In the genomic region with DNA sequence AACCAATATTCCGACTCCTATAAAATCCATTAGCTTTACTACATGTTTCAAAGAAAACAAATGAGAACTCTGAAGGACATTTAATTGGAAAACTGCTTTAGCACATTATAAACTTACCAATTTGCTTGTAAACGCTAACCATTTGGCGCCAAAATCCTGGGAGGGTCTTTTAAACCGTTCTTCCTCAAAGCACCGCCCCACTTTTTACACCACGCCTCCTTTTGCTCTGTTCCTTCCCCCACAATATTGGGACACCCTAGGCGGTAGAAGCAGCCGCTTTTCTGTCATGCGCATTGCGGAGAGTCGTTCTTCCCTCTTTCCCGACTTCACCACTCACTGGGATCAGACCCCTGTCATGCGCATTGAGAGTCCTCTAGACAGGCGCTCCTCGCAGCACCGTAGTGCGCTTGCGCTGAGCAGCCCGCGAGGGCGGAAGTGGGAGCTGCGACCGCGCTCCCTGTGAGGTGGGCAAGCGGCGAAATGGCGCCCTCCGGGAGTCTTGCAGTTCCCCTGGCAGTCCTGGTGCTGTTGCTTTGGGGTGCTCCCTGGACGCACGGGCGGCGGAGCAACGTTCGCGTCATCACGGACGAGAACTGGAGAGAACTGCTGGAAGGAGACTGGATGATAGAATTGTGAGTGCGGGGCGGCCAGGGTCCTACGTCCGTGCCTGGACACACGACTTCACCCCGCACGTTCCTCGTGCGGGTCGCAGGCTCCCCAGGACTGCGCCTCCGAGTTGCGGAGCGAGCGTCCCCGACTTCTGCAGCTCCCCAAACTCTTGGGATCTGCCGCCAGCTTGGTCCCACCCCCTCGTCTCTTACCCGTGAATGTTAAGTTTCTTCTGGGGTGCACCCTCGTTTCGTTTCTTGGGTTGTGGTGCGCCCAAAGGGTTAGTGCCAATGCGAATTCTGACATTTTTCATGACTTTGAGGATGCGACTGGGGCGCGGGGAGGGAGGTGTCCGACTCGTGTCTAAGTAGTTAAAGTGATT, we compare ENCODE assay signal across 1 cellular context.
TF ChIP-seq lines count a peak whose summit lies in the region.

A gene with protein sequence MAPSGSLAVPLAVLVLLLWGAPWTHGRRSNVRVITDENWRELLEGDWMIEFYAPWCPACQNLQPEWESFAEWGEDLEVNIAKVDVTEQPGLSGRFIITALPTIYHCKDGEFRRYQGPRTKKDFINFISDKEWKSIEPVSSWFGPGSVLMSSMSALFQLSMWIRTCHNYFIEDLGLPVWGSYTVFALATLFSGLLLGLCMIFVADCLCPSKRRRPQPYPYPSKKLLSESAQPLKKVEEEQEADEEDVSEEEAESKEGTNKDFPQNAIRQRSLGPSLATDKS (plus strand): TSS at position 435 of the 991 bp plus-strand sequence. CDS start 46 bp downstream, at position 481.

TF ChIP-seq in HEK293, 187 proteins besides CTCF, POLR2A, EP300 and RAD21 (continued from another document):
- TF ChIP-seq, protein P1, sequence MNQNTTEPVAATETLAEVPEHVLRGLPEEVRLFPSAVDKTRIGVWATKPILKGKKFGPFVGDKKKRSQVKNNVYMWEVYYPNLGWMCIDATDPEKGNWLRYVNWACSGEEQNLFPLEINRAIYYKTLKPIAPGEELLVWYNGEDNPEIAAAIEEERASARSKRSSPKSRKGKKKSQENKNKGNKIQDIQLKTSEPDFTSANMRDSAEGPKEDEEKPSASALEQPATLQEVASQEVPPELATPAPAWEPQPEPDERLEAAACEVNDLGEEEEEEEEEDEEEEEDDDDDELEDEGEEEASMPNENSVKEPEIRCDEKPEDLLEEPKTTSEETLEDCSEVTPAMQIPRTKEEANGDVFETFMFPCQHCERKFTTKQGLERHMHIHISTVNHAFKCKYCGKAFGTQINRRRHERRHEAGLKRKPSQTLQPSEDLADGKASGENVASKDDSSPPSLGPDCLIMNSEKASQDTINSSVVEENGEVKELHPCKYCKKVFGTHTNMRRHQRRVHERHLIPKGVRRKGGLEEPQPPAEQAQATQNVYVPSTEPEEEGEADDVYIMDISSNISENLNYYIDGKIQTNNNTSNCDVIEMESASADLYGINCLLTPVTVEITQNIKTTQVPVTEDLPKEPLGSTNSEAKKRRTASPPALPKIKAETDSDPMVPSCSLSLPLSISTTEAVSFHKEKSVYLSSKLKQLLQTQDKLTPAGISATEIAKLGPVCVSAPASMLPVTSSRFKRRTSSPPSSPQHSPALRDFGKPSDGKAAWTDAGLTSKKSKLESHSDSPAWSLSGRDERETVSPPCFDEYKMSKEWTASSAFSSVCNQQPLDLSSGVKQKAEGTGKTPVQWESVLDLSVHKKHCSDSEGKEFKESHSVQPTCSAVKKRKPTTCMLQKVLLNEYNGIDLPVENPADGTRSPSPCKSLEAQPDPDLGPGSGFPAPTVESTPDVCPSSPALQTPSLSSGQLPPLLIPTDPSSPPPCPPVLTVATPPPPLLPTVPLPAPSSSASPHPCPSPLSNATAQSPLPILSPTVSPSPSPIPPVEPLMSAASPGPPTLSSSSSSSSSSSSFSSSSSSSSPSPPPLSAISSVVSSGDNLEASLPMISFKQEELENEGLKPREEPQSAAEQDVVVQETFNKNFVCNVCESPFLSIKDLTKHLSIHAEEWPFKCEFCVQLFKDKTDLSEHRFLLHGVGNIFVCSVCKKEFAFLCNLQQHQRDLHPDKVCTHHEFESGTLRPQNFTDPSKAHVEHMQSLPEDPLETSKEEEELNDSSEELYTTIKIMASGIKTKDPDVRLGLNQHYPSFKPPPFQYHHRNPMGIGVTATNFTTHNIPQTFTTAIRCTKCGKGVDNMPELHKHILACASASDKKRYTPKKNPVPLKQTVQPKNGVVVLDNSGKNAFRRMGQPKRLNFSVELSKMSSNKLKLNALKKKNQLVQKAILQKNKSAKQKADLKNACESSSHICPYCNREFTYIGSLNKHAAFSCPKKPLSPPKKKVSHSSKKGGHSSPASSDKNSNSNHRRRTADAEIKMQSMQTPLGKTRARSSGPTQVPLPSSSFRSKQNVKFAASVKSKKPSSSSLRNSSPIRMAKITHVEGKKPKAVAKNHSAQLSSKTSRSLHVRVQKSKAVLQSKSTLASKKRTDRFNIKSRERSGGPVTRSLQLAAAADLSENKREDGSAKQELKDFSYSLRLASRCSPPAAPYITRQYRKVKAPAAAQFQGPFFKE (tag by site-specific recombination; IDR thresholded peaks at IDR 0.05; ENCODE audit: borderline replicate concordance), result no peak
- TF ChIP-seq ZNF830 (tag by site-specific recombination; IDR thresholded peaks at IDR 0.05; ENCODE audit: low read depth), result no peak
